In the genomic region with DNA sequence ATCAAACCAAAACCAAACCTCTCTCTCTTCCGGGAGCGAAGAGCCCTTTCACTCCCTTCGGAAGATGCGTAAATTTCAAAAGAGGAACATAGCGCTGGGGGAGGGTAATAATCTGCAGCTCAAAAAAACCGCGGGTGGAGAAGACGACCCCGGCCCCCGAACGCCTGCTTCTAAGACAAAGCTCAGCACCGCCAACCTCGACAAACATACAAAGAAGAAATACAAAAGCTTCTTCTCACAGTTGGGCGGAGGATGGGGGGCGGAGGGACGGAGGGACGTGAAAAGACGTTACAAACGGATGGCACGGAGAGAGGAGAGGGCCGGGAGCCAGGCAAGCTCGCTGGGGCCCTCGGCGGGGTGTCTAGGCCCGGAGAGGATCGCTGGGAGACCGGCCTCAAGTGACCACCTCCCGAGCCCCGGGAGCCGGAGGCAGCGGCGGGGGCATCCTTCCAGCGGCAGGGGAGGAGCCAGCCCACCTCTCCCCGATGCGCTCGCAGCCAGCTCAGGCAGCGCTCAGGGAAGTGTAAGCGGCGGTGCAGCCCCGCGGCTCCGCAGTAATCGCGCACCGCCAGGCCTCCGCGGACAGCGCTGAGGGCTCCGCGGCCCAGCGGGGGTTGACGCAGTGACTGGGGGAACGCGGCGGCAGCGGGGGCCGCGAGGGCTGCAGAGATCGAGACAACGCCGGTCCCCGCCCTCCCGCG, we compare ENCODE assay signal across 1 cellular context.
TF ChIP-seq lines count a peak whose summit lies in the region.

No MANE protein-coding gene starts in this region.

TF ChIP-seq in K562, 482 proteins besides CTCF, POLR2A, EP300 and RAD21 (continued from another document and continues in another):
- TF ChIP-seq, protein P1, sequence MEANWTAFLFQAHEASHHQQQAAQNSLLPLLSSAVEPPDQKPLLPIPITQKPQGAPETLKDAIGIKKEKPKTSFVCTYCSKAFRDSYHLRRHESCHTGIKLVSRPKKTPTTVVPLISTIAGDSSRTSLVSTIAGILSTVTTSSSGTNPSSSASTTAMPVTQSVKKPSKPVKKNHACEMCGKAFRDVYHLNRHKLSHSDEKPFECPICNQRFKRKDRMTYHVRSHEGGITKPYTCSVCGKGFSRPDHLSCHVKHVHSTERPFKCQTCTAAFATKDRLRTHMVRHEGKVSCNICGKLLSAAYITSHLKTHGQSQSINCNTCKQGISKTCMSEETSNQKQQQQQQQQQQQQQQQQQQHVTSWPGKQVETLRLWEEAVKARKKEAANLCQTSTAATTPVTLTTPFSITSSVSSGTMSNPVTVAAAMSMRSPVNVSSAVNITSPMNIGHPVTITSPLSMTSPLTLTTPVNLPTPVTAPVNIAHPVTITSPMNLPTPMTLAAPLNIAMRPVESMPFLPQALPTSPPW (CRISPR knock-in tag; IDR thresholded peaks at IDR 0.05), result no peak
- TF ChIP-seq ZNF551 (CRISPR knock-in tag; IDR thresholded peaks at IDR 0.05), result no peak
- 0 out of 2 replicates have a peak, but pooled peaks have one; percentile 2 for TF ChIP-seq EGR1 (conservative IDR thresholded peaks at IDR 0.05)
- no peak for TF ChIP-seq FOXA1 (IDR thresholded peaks at IDR 0.05; ENCODE audit: borderline replicate concordance)
- no peak for TF ChIP-seq HLTF (IDR thresholded peaks at IDR 0.05)
- no peak for TF ChIP-seq XRCC5 (IDR thresholded peaks at IDR 0.05; ENCODE audit: low read depth, low read length)
- no peak for TF ChIP-seq MYC (IDR thresholded peaks at IDR 0.05; ENCODE audit: low read depth, low read length)
- no peak for TF ChIP-seq MYC (CRISPR knock-in tag; IDR thresholded peaks at IDR 0.05; ENCODE audit: borderline replicate concordance, low read depth)
- no peak for TF ChIP-seq PYGO2 (tag; IDR thresholded peaks at IDR 0.05)
- TF ChIP-seq CBX5 (IDR thresholded peaks at IDR 0.05; ENCODE audit: borderline replicate concordance, low read depth), result no peak
- no peak; the same call in 1 of the 2 replicates for TF ChIP-seq CREB1 (IDR thresholded peaks at IDR 0.05)
- no peak for TF ChIP-seq CREB1 (CRISPR knock-in tag; IDR thresholded peaks at IDR 0.05)
- TF ChIP-seq, protein P2, sequence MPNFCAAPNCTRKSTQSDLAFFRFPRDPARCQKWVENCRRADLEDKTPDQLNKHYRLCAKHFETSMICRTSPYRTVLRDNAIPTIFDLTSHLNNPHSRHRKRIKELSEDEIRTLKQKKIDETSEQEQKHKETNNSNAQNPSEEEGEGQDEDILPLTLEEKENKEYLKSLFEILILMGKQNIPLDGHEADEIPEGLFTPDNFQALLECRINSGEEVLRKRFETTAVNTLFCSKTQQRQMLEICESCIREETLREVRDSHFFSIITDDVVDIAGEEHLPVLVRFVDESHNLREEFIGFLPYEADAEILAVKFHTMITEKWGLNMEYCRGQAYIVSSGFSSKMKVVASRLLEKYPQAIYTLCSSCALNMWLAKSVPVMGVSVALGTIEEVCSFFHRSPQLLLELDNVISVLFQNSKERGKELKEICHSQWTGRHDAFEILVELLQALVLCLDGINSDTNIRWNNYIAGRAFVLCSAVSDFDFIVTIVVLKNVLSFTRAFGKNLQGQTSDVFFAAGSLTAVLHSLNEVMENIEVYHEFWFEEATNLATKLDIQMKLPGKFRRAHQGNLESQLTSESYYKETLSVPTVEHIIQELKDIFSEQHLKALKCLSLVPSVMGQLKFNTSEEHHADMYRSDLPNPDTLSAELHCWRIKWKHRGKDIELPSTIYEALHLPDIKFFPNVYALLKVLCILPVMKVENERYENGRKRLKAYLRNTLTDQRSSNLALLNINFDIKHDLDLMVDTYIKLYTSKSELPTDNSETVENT (CRISPR knock-in tag; IDR thresholded peaks at IDR 0.05), result peak; percentile 72; the same call in 1 of the 2 replicates
- no peak for TF ChIP-seq POLR2AphosphoS5 (IDR thresholded peaks at IDR 0.05; ENCODE audit: control insufficient read depth, insufficient read depth, low read depth, low read length)
- TF ChIP-seq, protein P3, sequence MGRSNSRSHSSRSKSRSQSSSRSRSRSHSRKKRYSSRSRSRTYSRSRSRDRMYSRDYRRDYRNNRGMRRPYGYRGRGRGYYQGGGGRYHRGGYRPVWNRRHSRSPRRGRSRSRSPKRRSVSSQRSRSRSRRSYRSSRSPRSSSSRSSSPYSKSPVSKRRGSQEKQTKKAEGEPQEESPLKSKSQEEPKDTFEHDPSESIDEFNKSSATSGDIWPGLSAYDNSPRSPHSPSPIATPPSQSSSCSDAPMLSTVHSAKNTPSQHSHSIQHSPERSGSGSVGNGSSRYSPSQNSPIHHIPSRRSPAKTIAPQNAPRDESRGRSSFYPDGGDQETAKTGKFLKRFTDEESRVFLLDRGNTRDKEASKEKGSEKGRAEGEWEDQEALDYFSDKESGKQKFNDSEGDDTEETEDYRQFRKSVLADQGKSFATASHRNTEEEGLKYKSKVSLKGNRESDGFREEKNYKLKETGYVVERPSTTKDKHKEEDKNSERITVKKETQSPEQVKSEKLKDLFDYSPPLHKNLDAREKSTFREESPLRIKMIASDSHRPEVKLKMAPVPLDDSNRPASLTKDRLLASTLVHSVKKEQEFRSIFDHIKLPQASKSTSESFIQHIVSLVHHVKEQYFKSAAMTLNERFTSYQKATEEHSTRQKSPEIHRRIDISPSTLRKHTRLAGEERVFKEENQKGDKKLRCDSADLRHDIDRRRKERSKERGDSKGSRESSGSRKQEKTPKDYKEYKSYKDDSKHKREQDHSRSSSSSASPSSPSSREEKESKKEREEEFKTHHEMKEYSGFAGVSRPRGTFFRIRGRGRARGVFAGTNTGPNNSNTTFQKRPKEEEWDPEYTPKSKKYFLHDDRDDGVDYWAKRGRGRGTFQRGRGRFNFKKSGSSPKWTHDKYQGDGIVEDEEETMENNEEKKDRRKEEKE (IDR thresholded peaks at IDR 0.05; ENCODE audit: borderline replicate concordance in 1 of 2, control insufficient read depth in 1 of 2, low read depth in 2 of 2, low read length in 1 of 2), result no peak; a peak in 1 of 4 replicates
- peak; percentile 96 for TF ChIP-seq ZBTB1 (CRISPR knock-in tag; IDR thresholded peaks at IDR 0.05; ENCODE audit: borderline replicate concordance, low read depth)
- no peak for TF ChIP-seq SNAPC5 (CRISPR knock-in tag; IDR thresholded peaks at IDR 0.05)
- no peak for TF ChIP-seq ATF2 (CRISPR knock-in tag; IDR thresholded peaks at IDR 0.05)
- TF ChIP-seq, protein P4, sequence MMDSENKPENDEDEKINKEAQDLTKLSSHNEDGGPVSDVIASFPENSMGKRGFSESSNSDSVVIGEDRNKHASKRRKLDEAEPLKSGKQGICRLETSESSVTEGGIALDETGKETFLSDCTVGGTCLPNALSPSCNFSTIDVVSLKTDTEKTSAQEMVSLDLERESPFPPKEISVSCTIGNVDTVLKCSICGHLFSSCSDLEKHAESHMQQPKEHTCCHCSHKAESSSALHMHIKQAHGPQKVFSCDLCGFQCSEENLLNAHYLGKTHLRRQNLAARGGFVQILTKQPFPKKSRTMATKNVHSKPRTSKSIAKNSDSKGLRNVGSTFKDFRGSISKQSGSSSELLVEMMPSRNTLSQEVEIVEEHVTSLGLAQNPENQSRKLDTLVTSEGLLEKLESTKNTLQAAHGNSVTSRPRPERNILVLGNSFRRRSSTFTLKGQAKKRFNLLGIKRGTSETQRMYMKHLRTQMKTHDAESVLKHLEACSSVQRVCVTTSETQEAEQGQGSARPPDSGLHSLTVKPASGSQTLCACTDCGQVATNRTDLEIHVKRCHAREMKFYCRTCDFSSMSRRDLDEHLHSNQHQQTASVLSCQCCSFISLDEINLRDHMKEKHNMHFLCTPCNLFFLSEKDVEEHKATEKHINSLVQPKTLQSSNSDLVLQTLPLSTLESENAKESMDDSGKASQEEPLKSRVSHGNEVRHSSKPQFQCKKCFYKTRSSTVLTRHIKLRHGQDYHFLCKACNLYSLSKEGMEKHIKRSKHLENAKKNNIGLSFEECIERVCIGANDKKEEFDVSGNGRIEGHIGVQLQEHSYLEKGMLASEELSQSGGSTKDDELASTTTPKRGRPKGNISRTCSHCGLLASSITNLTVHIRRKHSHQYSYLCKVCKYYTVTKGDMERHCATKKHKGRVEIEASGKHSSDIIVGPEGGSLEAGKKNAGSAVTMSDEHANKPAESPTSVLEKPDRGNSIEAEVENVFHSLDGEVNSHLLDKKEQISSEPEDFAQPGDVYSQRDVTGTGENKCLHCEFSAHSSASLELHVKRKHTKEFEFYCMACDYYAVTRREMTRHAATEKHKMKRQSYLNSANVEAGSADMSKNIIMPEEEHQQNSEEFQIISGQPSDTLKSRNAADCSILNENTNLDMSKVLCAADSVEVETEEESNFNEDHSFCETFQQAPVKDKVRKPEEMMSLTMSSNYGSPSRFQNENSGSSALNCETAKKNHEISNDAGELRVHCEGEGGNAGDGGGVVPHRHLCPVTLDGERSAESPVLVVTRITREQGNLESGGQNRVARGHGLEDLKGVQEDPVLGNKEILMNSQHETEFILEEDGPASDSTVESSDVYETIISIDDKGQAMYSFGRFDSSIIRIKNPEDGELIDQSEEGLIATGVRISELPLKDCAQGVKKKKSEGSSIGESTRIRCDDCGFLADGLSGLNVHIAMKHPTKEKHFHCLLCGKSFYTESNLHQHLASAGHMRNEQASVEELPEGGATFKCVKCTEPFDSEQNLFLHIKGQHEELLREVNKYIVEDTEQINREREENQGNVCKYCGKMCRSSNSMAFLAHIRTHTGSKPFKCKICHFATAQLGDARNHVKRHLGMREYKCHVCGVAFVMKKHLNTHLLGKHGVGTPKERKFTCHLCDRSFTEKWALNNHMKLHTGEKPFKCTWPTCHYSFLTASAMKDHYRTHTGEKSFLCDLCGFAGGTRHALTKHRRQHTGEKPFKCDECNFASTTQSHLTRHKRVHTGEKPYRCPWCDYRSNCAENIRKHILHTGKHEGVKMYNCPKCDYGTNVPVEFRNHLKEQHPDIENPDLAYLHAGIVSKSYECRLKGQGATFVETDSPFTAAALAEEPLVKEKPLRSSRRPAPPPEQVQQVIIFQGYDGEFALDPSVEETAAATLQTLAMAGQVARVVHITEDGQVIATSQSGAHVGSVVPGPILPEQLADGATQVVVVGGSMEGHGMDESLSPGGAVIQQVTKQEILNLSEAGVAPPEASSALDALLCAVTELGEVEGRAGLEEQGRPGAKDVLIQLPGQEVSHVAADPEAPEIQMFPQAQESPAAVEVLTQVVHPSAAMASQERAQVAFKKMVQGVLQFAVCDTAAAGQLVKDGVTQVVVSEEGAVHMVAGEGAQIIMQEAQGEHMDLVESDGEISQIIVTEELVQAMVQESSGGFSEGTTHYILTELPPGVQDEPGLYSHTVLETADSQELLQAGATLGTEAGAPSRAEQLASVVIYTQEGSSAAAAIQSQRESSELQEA (IDR thresholded peaks at IDR 0.05; ENCODE audit: low read depth), result no peak
- TF ChIP-seq ZNF436 (CRISPR knock-in tag; IDR thresholded peaks at IDR 0.05), result no peak
- TF ChIP-seq CHD1 (IDR thresholded peaks at IDR 0.05; ENCODE audit: low read length), result peak; percentile 99
- 0 out of 2 replicates have a peak, but pooled peaks have one; percentile 79 for TF ChIP-seq RBM34 (IDR thresholded peaks at IDR 0.05; ENCODE audit: borderline replicate concordance, insufficient read depth, low read length)
- no peak for TF ChIP-seq ZBTB8A (IDR thresholded peaks at IDR 0.05; ENCODE audit: partially characterized antibody)
- no peak for TF ChIP-seq ZFP36 (IDR thresholded peaks at IDR 0.05; ENCODE audit: low read depth, low read length, partially characterized antibody)
- no peak for TF ChIP-seq NRF1 (conservative IDR thresholded peaks at IDR 0.05 in 1 of 2, IDR thresholded peaks at IDR 0.05 in 1 of 2)
- no peak for TF ChIP-seq NR4A1 (CRISPR knock-in tag; IDR thresholded peaks at IDR 0.05)
- 0 out of 2 replicates have a peak, but pooled peaks have one; percentile 25 for TF ChIP-seq NR4A1 (tag; IDR thresholded peaks at IDR 0.05)
- no peak for TF ChIP-seq ZNF347 (CRISPR knock-in tag; IDR thresholded peaks at IDR 0.05; ENCODE audit: low read depth)
- TF ChIP-seq RBM14 (IDR thresholded peaks at IDR 0.05; ENCODE audit: borderline replicate concordance, insufficient read depth, low read depth, low read length), result 0 out of 2 replicates have a peak, but pooled peaks have one; percentile 29
- no peak; the same call in 1 of the 2 replicates for TF ChIP-seq RB1 (IDR thresholded peaks at IDR 0.05; ENCODE audit: low read depth)
- no peak for TF ChIP-seq ZNF655 (CRISPR knock-in tag; IDR thresholded peaks at IDR 0.05)
- no peak for TF ChIP-seq ZNF165 (CRISPR knock-in tag; IDR thresholded peaks at IDR 0.05; ENCODE audit: borderline replicate concordance)
- TF ChIP-seq STAT5A (IDR thresholded peaks at IDR 0.05; ENCODE audit: borderline replicate concordance, low read length), result peak; percentile 16; the same call in 1 of the 2 replicates
- peak; percentile 24; the same call in 1 of the 2 replicates for TF ChIP-seq ERF (CRISPR knock-in tag; IDR thresholded peaks at IDR 0.05)
- TF ChIP-seq NFYB (IDR thresholded peaks at IDR 0.05; ENCODE audit: extremely low read depth, insufficient read length), result no peak
- TF ChIP-seq SIX5 (IDR thresholded peaks at IDR 0.05; ENCODE audit: borderline replicate concordance in 1 of 2, insufficient read depth in 1 of 2, low read depth in 1 of 2, low read length in 2 of 2), result no peak
- peak; percentile 62 for TF ChIP-seq PHF20 (IDR thresholded peaks at IDR 0.05; ENCODE audit: partially characterized antibody)
- no peak for TF ChIP-seq ZSCAN29 (IDR thresholded peaks at IDR 0.05)
- TF ChIP-seq SUPT5H (IDR thresholded peaks at IDR 0.05), result no peak
- TF ChIP-seq, protein P5, sequence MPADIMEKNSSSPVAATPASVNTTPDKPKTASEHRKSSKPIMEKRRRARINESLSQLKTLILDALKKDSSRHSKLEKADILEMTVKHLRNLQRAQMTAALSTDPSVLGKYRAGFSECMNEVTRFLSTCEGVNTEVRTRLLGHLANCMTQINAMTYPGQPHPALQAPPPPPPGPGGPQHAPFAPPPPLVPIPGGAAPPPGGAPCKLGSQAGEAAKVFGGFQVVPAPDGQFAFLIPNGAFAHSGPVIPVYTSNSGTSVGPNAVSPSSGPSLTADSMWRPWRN (IDR thresholded peaks at IDR 0.05; ENCODE audit: low read depth), result no peak
- TF ChIP-seq ESRRB (CRISPR knock-in tag; IDR thresholded peaks at IDR 0.05; ENCODE audit: borderline replicate concordance), result no peak
